In the genomic region with DNA sequence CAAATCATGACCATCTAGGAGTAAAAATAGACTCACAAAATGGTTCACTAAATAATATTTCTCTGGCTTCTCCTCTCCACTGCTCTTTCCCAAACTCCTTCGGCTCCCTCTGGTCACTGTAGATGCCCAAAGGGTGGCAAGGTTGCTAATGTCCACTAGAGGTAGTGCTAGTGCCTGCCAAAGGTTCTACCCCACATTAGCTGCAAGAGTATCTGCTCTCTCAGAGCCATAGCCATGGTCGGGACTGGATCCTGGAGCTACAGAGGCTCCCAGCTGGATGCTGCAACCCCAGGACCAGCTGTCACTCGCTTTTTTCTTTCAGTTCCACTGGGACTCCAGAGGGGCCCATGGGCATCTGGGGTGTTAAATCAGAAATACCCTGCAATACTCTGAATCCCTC, we compare ENCODE assay signal across 9 cellular contexts. TPM values are rescaled to one million over a fixed set of nuclear protein-coding genes. Genes with fewer than 3 reads are reported as not detected.
DNase-seq lines count a peak whose midpoint lies in the region; ATAC-seq and TF ChIP-seq lines count a peak whose summit lies in the region.
"Had no signal": no experiment of that assay in that cellular context is flagged by ENCODE, and none has a peak within 500 bp of the region (broad histone marks: within the 10 kb centered on the region; RNA-seq: fewer than 3 reads in every experiment).

No MANE protein-coding gene starts in this region.

- POLR2A ChIA-PET in HEK293 (lab: Yijun Ruan, JAX): no interaction called here

- intact Hi-C loops in posterior vena cava (cut with DNase I): no loop called here

- no peak overlapping the region for H3K4me3 ChIP-seq in BE2C (ENCODE audit: low read depth, low read length)
- H3K4me3 ChIP-seq in HEK293 (ENCODE audit: low read depth, low read length): no peak overlapping the region

- H3K27me3 ChIP-seq in BE2C: no peaks in the 10 kb centered on the region

- no peak for ATAC-seq in GM18867 (IDR thresholded peaks at IDR 0.05; ENCODE audit: unreplicated experiment)

- H3K36me3 ChIP-seq in BE2C (no peaks in the 10 kb centered on the region), HEK293 (ENCODE audit: control insufficient read depth in 2 of 2, insufficient read depth in 1 of 2, low read length in 2 of 2) (no peaks in the 10 kb centered on the region)

- no peak overlapping the region for H3K27ac ChIP-seq in HEK293 (ENCODE audit: extremely low read depth, low read depth, low read length)

- in situ Hi-C loops in SK-MEL-5 (cut with HindIII; ENCODE audit: low pct_unique_long_range_greater_than_20kb, low sequenced_read_pairs): no loop called here

- H3K9me3 ChIP-seq in BE2C: no peaks in the 10 kb centered on the region
- no peaks in the 10 kb centered on the region for H3K9me3 ChIP-seq in HEK293 (ENCODE audit: control insufficient read depth, insufficient read depth, low read depth, low read length)

- H3K4me1 ChIP-seq in BE2C (no peaks in the 10 kb centered on the region), HEK293 (ENCODE audit: control insufficient read depth, insufficient read depth, low read length) (0 out of 2 replicates have a peak, but pooled peaks cover 3% of the 10 kb centered on the region)

- DNase-seq in BE2C: peak; percentile 31
- peak; percentile 82 for DNase-seq in SK-MEL-5 (ENCODE audit: low read depth, low spot score)
- DNase-seq in iPS DF 19.7 (ENCODE audit: low read depth, low spot score): peak; percentile 50
- no peak for DNase-seq in posterior vena cava (ENCODE audit: low spot score)
- no peak for DNase-seq in OCI-M2 (lab: John Stamatoyannopoulos, UW; ENCODE audit: unreplicated experiment)
- no peak for DNase-seq in mucosa of gallbladder (ENCODE audit: low spot score)
- DNase-seq: foreskin melanocyte had no signal

- CTCF ChIA-PET in HEK293 (lab: Yijun Ruan, JAX): interaction anchor here (0.6 to 1.2 kb wide), 5 partner anchors 9 to 136 kb away, joined by 3 read pairs; a partner anchor contains a TSS

- TF ChIP-seq CTCF in BE2C (IDR thresholded peaks at IDR 0.05; ENCODE audit: low read depth, low read length) (peak; percentile 56), HEK293 (tag by site-specific recombination; IDR thresholded peaks at IDR 0.05) (peak; percentile 45)

TF ChIP-seq in HEK293, 187 proteins besides CTCF, POLR2A, EP300 and RAD21:
- TF ChIP-seq, protein P1, sequence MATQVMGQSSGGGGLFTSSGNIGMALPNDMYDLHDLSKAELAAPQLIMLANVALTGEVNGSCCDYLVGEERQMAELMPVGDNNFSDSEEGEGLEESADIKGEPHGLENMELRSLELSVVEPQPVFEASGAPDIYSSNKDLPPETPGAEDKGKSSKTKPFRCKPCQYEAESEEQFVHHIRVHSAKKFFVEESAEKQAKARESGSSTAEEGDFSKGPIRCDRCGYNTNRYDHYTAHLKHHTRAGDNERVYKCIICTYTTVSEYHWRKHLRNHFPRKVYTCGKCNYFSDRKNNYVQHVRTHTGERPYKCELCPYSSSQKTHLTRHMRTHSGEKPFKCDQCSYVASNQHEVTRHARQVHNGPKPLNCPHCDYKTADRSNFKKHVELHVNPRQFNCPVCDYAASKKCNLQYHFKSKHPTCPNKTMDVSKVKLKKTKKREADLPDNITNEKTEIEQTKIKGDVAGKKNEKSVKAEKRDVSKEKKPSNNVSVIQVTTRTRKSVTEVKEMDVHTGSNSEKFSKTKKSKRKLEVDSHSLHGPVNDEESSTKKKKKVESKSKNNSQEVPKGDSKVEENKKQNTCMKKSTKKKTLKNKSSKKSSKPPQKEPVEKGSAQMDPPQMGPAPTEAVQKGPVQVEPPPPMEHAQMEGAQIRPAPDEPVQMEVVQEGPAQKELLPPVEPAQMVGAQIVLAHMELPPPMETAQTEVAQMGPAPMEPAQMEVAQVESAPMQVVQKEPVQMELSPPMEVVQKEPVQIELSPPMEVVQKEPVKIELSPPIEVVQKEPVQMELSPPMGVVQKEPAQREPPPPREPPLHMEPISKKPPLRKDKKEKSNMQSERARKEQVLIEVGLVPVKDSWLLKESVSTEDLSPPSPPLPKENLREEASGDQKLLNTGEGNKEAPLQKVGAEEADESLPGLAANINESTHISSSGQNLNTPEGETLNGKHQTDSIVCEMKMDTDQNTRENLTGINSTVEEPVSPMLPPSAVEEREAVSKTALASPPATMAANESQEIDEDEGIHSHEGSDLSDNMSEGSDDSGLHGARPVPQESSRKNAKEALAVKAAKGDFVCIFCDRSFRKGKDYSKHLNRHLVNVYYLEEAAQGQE (tag by site-specific recombination; IDR thresholded peaks at IDR 0.05): no peak
- TF ChIP-seq ZNF785 (tag by site-specific recombination; IDR thresholded peaks at IDR 0.05) (no peak), ZFP69B (tag by site-specific recombination; IDR thresholded peaks at IDR 0.05) (no peak), ZNF585B (tag by site-specific recombination; IDR thresholded peaks at IDR 0.05) (no peak), ZFP41 (tag by site-specific recombination; IDR thresholded peaks at IDR 0.05; ENCODE audit: borderline replicate concordance) (no peak), GLIS2 (tag by site-specific recombination; IDR thresholded peaks at IDR 0.05) (no peak), ZNF624 (tag by site-specific recombination; IDR thresholded peaks at IDR 0.05) (no peak), GLIS1 (tag by site-specific recombination; IDR thresholded peaks at IDR 0.05) (no peak), ZNF16 (tag by site-specific recombination; IDR thresholded peaks at IDR 0.05; ENCODE audit: low read depth) (no peak), REPIN1 (tag by site-specific recombination; IDR thresholded peaks at IDR 0.05; ENCODE audit: low read depth) (no peak), ZNF623 (tag by site-specific recombination; IDR thresholded peaks at IDR 0.05) (no peak), ZNF707 (tag by site-specific recombination; IDR thresholded peaks at IDR 0.05) (no peak), SALL2 (tag by site-specific recombination; IDR thresholded peaks at IDR 0.05; ENCODE audit: borderline replicate concordance) (no peak), ZNF416 (tag by site-specific recombination; IDR thresholded peaks at IDR 0.05) (no peak)
- TF ChIP-seq, protein P2, sequence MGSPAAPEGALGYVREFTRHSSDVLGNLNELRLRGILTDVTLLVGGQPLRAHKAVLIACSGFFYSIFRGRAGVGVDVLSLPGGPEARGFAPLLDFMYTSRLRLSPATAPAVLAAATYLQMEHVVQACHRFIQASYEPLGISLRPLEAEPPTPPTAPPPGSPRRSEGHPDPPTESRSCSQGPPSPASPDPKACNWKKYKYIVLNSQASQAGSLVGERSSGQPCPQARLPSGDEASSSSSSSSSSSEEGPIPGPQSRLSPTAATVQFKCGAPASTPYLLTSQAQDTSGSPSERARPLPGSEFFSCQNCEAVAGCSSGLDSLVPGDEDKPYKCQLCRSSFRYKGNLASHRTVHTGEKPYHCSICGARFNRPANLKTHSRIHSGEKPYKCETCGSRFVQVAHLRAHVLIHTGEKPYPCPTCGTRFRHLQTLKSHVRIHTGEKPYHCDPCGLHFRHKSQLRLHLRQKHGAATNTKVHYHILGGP (tag by site-specific recombination; IDR thresholded peaks at IDR 0.05): no peak

RNA-seq across cellular contexts. Expression of a gene that starts 8.5 kb away (rescaled TPM):
- polyA plus RNA-seq in BE2C (2012; ENCODE audit: insufficient read depth, insufficient read length, low read depth): not detected
- total RNA-seq in SK-MEL-5 (2014; rRNA removed; shearing (Covaris generic)): not detected in 2 replicates
- polyA plus RNA-seq in SK-MEL-5 (2015; cell fraction: cytosol; rRNA removed): not detected in 2 replicates
- polyA plus RNA-seq in SK-MEL-5 (2015; cell fraction: nucleus; rRNA removed): not detected in 2 replicates
- not detected for total RNA-seq in posterior vena cava
- not detected for total RNA-seq in mucosa of gallbladder

RNA-seq across cellular contexts. Expression of a gene that starts 12.8 kb away (rescaled TPM):
- polyA plus RNA-seq in BE2C (2012; ENCODE audit: insufficient read depth, insufficient read length, low read depth): not detected
- total RNA-seq in SK-MEL-5 (2014; rRNA removed; shearing (Covaris generic)): not detected in 2 replicates
- polyA plus RNA-seq in SK-MEL-5 (2015; cell fraction: cytosol; rRNA removed): not detected in 2 replicates
- not detected in 2 replicates for polyA plus RNA-seq in SK-MEL-5 (2015; cell fraction: nucleus; rRNA removed)
- total RNA-seq in posterior vena cava (not detected), mucosa of gallbladder (0.14 TPM)

RNA-seq across cellular contexts. Expression of a gene that starts 22.3 kb away (rescaled TPM):
- polyA plus RNA-seq in BE2C (2012; ENCODE audit: insufficient read depth, insufficient read length, low read depth): 42.5 TPM
- 9.7 and 12.3 TPM in 2 replicates for total RNA-seq in SK-MEL-5 (2014; rRNA removed; shearing (Covaris generic))
- polyA plus RNA-seq in SK-MEL-5 (2015; cell fraction: cytosol; rRNA removed): 16.9 and 20.2 TPM in 2 replicates
- polyA plus RNA-seq in SK-MEL-5 (2015; cell fraction: nucleus; rRNA removed): 174 and 196 TPM in 2 replicates
- 10 to 100 TPM; 17.5 to 20.0 TPM for total RNA-seq in posterior vena cava
- total RNA-seq in mucosa of gallbladder: 37.8 TPM

RNA-seq across cellular contexts. Expression of a gene that starts 56.9 kb away (rescaled TPM):
- not detected for polyA plus RNA-seq in BE2C (2012; ENCODE audit: insufficient read depth, insufficient read length, low read depth)
- not detected in 2 replicates for total RNA-seq in SK-MEL-5 (2014; rRNA removed; shearing (Covaris generic))
- polyA plus RNA-seq in SK-MEL-5 (2015; cell fraction: cytosol; rRNA removed): not detected in 2 replicates
- not detected in 2 replicates for polyA plus RNA-seq in SK-MEL-5 (2015; cell fraction: nucleus; rRNA removed)
- total RNA-seq in posterior vena cava (not detected), mucosa of gallbladder (not detected)

Comparison
In these comparisons a context has a peak if more than half of its experiments do, and no peak if none do; other contexts are left out.
1. DNase-seq: peak in BE2C (single experiment), SK-MEL-5 (single experiment) and iPS DF 19.7 (single experiment); none in posterior vena cava (single experiment), OCI-M2 (single experiment) and mucosa of gallbladder (single experiment).